ENCODE assay signal across 13 cellular contexts in genomic region chr2:10029875-10030223, GRCh38. TPM values are rescaled to one million over a fixed set of nuclear protein-coding genes. Genes with fewer than 3 reads are reported as not detected.
DNase-seq lines count a peak whose midpoint lies in the region; ATAC-seq and TF ChIP-seq lines count a peak whose summit lies in the region.
"Had no signal": no experiment of that assay in that cellular context is flagged by ENCODE, and none has a peak within 500 bp of the region (broad histone marks: within the 10 kb centered on the region; RNA-seq: fewer than 3 reads in every experiment).

No MANE protein-coding gene starts in this region.

- CTCF ChIA-PET in Caco-2 (lab: Charles Lee), result interaction anchor here (1.8 kb wide), 1 partner anchor 46 kb away, joined by 7 read pairs; no protein-coding TSS in a partner anchor

- POLR2A ChIA-PET in Caco-2 (lab: Charles Lee), result no interaction called here

- TF ChIP-seq POLR2A in vagina (IDR thresholded peaks at IDR 0.05), result no peak
- no peak for TF ChIP-seq POLR2A in breast epithelium (IDR thresholded peaks at IDR 0.05)

- DNase-seq in left ventricle myocardium inferior (no peak), left ventricle myocardium superior (no peak), naive B cell (no peak), vagina (ENCODE audit: extremely low spot score in 2 of 2) (no peak), SIG-M5 treated with dmso at 0.1 percent for 504 hours (lab: John Stamatoyannopoulos, UW; ENCODE audit: unreplicated experiment) (no peak), breast epithelium (ENCODE audit: low spot score in 2 of 2) (no peak), Caco-2 (no peak)
- DNase-seq in activated naive CD8-positive, alpha-beta T cell treated with anti-CD3 and anti-CD28 coated beads, Interleukin-2, amount 50 U/mL, for 24 hours, result no peak
- DNase-seq: NCI-H748 treated with DMSO at 0.1 percent for 48 hours had no signal

- H3K36me3 ChIP-seq in left ventricle myocardium inferior, result no peaks in the 10 kb centered on the region
- H3K36me3 ChIP-seq in vagina, result no peaks in the 10 kb centered on the region
- no peaks in the 10 kb centered on the region for H3K36me3 ChIP-seq in breast epithelium
- no peaks in the 10 kb centered on the region for H3K36me3 ChIP-seq in Caco-2 (ENCODE audit: control insufficient read depth, insufficient read depth, low read length)
- H3K36me3 ChIP-seq: pancreas had no signal

- intact Hi-C loops in left ventricle myocardium inferior (cut with micrococcal nuclease) (no loop called here), left ventricle myocardium superior (cut with micrococcal nuclease) (no loop called here), vagina (cut with DNase I) (no loop called here), breast epithelium (cut with DNase I; ENCODE audit: low total_unique reads) (no loop called here), Caco-2 (cut with micrococcal nuclease; ENCODE audit: unreplicated experiment) (no loop called here)

- H3K9me3 ChIP-seq in left ventricle myocardium inferior (replicated peaks) (peaks cover 5% of the 10 kb centered on the region), vagina (no peaks in the 10 kb centered on the region), breast epithelium (no peaks in the 10 kb centered on the region), Caco-2 (no peaks in the 10 kb centered on the region)
- H3K9me3 ChIP-seq: pancreas had no signal

- H3K4me3 ChIP-seq in left ventricle myocardium inferior (peak overlapping the region; percentile 36), vagina (no peak overlapping the region), breast epithelium (peak overlapping the region in 1 of 3 donors; percentile 12), Caco-2 (ENCODE audit: low read depth, low read length) (no peak overlapping the region)

- H3K9me3 Mint-ChIP-seq in activated naive CD8-positive, alpha-beta T cell treated with anti-CD3 and anti-CD28 coated beads, Interleukin-2, amount 50 U/mL, for 24 hours, result no peaks in the 10 kb centered on the region
- H3K9me3 Mint-ChIP-seq in naive B cell, result peaks cover 0 to 1% (median 0%) of the 10 kb centered on the region in 7 donors
- H3K9me3 Mint-ChIP-seq in Caco-2 (ENCODE audit: unreplicated experiment), result no peaks in the 10 kb centered on the region
- H3K9me3 Mint-ChIP-seq: WTC11 had no signal

- no peaks in the 10 kb centered on the region for H3K27me3 ChIP-seq in left ventricle myocardium inferior (ENCODE audit: low read depth)
- no peaks in the 10 kb centered on the region for H3K27me3 ChIP-seq in vagina
- H3K27me3 ChIP-seq in breast epithelium, result no peaks in the 10 kb centered on the region
- no peaks in the 10 kb centered on the region for H3K27me3 ChIP-seq in Caco-2 (replicated peaks; ENCODE audit: control insufficient read depth, insufficient read depth, low read length)
- H3K27me3 ChIP-seq: pancreas had no signal

- no peak for ATAC-seq in left ventricle myocardium superior
- no peak for ATAC-seq in activated naive CD8-positive, alpha-beta T cell treated with anti-CD3 and anti-CD28 coated beads, Interleukin-2, amount 50 U/mL, for 24 hours
- ATAC-seq in naive B cell (ENCODE audit: low read depth in 2 of 2), result no peak

- H3K4me3 Mint-ChIP-seq in activated naive CD8-positive, alpha-beta T cell treated with anti-CD3 and anti-CD28 coated beads, Interleukin-2, amount 50 U/mL, for 24 hours, result peak overlapping the region; percentile 2
- peak overlapping the region; percentile 85 to 95 (median 92) for H3K4me3 Mint-ChIP-seq in naive B cell
- no peak overlapping the region for H3K4me3 Mint-ChIP-seq in Caco-2 (ENCODE audit: unreplicated experiment)
- H3K4me3 Mint-ChIP-seq: WTC11 had no signal

- H3K4me1 ChIP-seq in left ventricle myocardium inferior (peaks cover 48% of the 10 kb centered on the region), vagina (peaks cover 21% of the 10 kb centered on the region), breast epithelium (no peaks in the 10 kb centered on the region), Caco-2 (no peaks in the 10 kb centered on the region)
- H3K4me1 ChIP-seq: pancreas had no signal

- H3K4me1 Mint-ChIP-seq in activated naive CD8-positive, alpha-beta T cell treated with anti-CD3 and anti-CD28 coated beads, Interleukin-2, amount 50 U/mL, for 24 hours, result peaks cover 22% of the 10 kb centered on the region
- H3K4me1 Mint-ChIP-seq in naive B cell (peaks cover 35 to 53% (median 51%) of the 10 kb centered on the region in 3 donors), Caco-2 (ENCODE audit: low read depth, unreplicated experiment) (peaks cover 13% of the 10 kb centered on the region)

- no peaks in the 10 kb centered on the region for H3K36me3 Mint-ChIP-seq in activated naive CD8-positive, alpha-beta T cell treated with anti-CD3 and anti-CD28 coated beads, Interleukin-2, amount 50 U/mL, for 24 hours (ENCODE audit: low read depth)
- H3K36me3 Mint-ChIP-seq in naive B cell (no peaks in the 10 kb centered on the region), Caco-2 (ENCODE audit: insufficient read depth, unreplicated experiment) (no peaks in the 10 kb centered on the region)
- H3K36me3 Mint-ChIP-seq: WTC11 had no signal

- no peaks in the 10 kb centered on the region for H3K27me3 Mint-ChIP-seq in activated naive CD8-positive, alpha-beta T cell treated with anti-CD3 and anti-CD28 coated beads, Interleukin-2, amount 50 U/mL, for 24 hours
- no peaks in the 10 kb centered on the region for H3K27me3 Mint-ChIP-seq in naive B cell
- no peaks in the 10 kb centered on the region for H3K27me3 Mint-ChIP-seq in Caco-2 (ENCODE audit: insufficient read depth, unreplicated experiment)

- TF ChIP-seq CTCF in left ventricle myocardium inferior (IDR thresholded peaks at IDR 0.05; ENCODE audit: borderline replicate concordance), result no peak
- no peak for TF ChIP-seq CTCF in vagina (IDR thresholded peaks at IDR 0.05)
- TF ChIP-seq CTCF in breast epithelium (IDR thresholded peaks at IDR 0.05), result no peak
- TF ChIP-seq CTCF in Caco-2 (IDR thresholded peaks at IDR 0.05; ENCODE audit: insufficient read depth in 1 of 2, low read depth in 1 of 2, low read length in 1 of 2, severe bottlenecking in 1 of 2, unreplicated experiment in 1 of 2), result no peak

- H3K27ac ChIP-seq in left ventricle myocardium inferior (replicated peaks), result peak overlapping the region; percentile 91
- peak overlapping the region; percentile 50 for H3K27ac ChIP-seq in vagina
- H3K27ac ChIP-seq in breast epithelium, result no peak overlapping the region
- H3K27ac ChIP-seq: epithelial cell of prostate, pancreas had no signal

- no TSS peak for BruUV-seq in Caco-2 (replicated peaks; lab: Mats Ljungman, UMichigan)

- no peak overlapping the region for H3K27ac Mint-ChIP-seq in activated naive CD8-positive, alpha-beta T cell treated with anti-CD3 and anti-CD28 coated beads, Interleukin-2, amount 50 U/mL, for 24 hours
- H3K27ac Mint-ChIP-seq in naive B cell (peak overlapping the region; percentile 95 to 99 (median 96)), Caco-2 (ENCODE audit: unreplicated experiment) (no peak overlapping the region)
- H3K27ac Mint-ChIP-seq: WTC11 had no signal

RNA-seq across cellular contexts. Expression of gene KLF11, which starts 13.5 kb away (rescaled TPM):
- total RNA-seq in left ventricle myocardium inferior (20.8 TPM), left ventricle myocardium superior (25.8 TPM), vagina (30.4 TPM), breast epithelium (10 to 100 TPM; 22.0 to 27.5 (median 22.2) TPM), Caco-2 (2022) (21.0 and 22.9 TPM in 2 replicates)
- polyA plus RNA-seq in naive B cell (ENCODE audit: low read depth in 6 of 6), result 10 to 100 TPM; 13.8 to 34.0 (median 16.9) TPM

RNA-seq across cellular contexts. Expression of gene CYS1, which starts 50.4 kb away (rescaled TPM):
- 3.3 TPM for total RNA-seq in left ventricle myocardium inferior
- total RNA-seq in left ventricle myocardium superior, result 3.0 TPM
- not detected for polyA plus RNA-seq in naive B cell (ENCODE audit: low read depth in 6 of 6)
- total RNA-seq in vagina, result 13.5 TPM
- total RNA-seq in breast epithelium, result 1 to 10 TPM; 1.3 to 2.4 (median 1.6) TPM
- total RNA-seq in Caco-2 (2022), result 0.91 and 1.4 TPM in 2 replicates
- total RNA-seq: lung microvascular endothelial cell had no signal

Comparison
In these comparisons a context has a peak if more than half of its experiments do, and no peak if none do; other contexts are left out.
1. H3K27ac ChIP-seq: peak in left ventricle myocardium inferior (single experiment) and vagina (single experiment); none in breast epithelium (0 of 2).
2. H3K27ac Mint-ChIP-seq: peak in naive B cell (6 of 6); none in activated naive CD8-positive, alpha-beta T cell treated with anti-CD3 and anti-CD28 coated beads, Interleukin-2, amount 50 U/mL, for 24 hours (single experiment) and Caco-2 (single experiment).